ENCODE assay signal across 31 cellular contexts in genomic region chr1:74314438-74314837, GRCh38.
"Had no signal": no experiment of that assay in that cellular context is flagged by ENCODE, and none has a peak within 500 bp of the region (broad histone marks: within the 10 kb centered on the region; RNA-seq: fewer than 3 reads in every experiment).

No MANE protein-coding gene starts in this region.

- H3K36me3 Mint-ChIP-seq: naive thymus-derived CD8-positive, alpha-beta T cell; stimulated activated naive B cell treated with anti-CD40 and anti-IgM and Interleukin-4, amounts not matched to agents 10 μg/mL and 1 μg/mL and 100 μg/mL, for 72 hours had no signal

- H3K4me1 Mint-ChIP-seq: immature natural killer cell; naive thymus-derived CD8-positive, alpha-beta T cell; nephron; stimulated activated naive B cell treated with anti-CD40 and anti-IgM and Interleukin-4, amounts not matched to agents 10 μg/mL and 1 μg/mL and 100 μg/mL, for 72 hours had no signal

- H3K9me3 ChIP-seq: left lung, lower lobe of right lung, pancreas, prostate gland, stomach, testis, thyroid gland, transverse colon, upper lobe of left lung, vagina had no signal

- H3K27me3 ChIP-seq: left lung, pancreas, stomach, testis, thyroid gland, transverse colon, upper lobe of left lung, vagina had no signal

- H3K4me3 Mint-ChIP-seq: immature natural killer cell; naive thymus-derived CD8-positive, alpha-beta T cell; nephron; neural crest cell; stimulated activated naive B cell treated with anti-CD40 and anti-IgM and Interleukin-4, amounts not matched to agents 10 μg/mL and 1 μg/mL and 100 μg/mL, for 72 hours had no signal

- H3K27ac ChIP-seq: left lung, lower lobe of right lung, pancreas, prostate gland, skin epidermis, stomach, testis, thyroid gland, transverse colon, upper lobe of left lung, vagina had no signal

- DNase-seq: immature natural killer cell; kidney; left colon; left lung; lower lobe of right lung; mammary epithelial cell; mesenchymal stem cell; naive thymus-derived CD8-positive, alpha-beta T cell; nucleus accumbens; pancreas; posterior cingulate gyrus; retina; right cardiac atrium; stimulated activated CD4-positive, alpha-beta T cell treated with anti-CD3 and anti-CD28 coated beads, Interleukin-12 subunit alpha, Interleukin-12 subunit beta, amount 100 ng/mL, for 4 hours; stimulated activated CD4-positive, alpha-beta T cell treated with anti-CD3 and anti-CD28 coated beads, Interleukin-15, amount 100 ng/mL, for 24 hours; stimulated activated CD4-positive, alpha-beta T cell treated with anti-CD3 and anti-CD28 coated beads, Interleukin-2, amount 100 ng/mL, for 24 hours; stimulated activated CD4-positive, alpha-beta T cell treated with anti-CD3 and anti-CD28 coated beads, Interleukin-4, amount 100 ng/mL, for 1 hour; stimulated activated naive B cell treated with anti-CD40 and anti-IgM and Interleukin-4, amounts not matched to agents 10 μg/mL and 1 μg/mL and 100 μg/mL, for 72 hours; stimulated activated naive CD8-positive, alpha-beta T cell treated with anti-CD3 and anti-CD28 coated beads, Interleukin-15, Interleukin-2, amounts not matched to agents 100 U/mL and 50 U/mL, for 24 hours; stomach; testis; thyroid gland; transverse colon; upper lobe of left lung had no signal

- ATAC-seq: left colon; left lung; lower lobe of right lung; naive thymus-derived CD8-positive, alpha-beta T cell; pancreas; right cardiac atrium; sciatic nerve; stimulated activated naive B cell treated with anti-CD40 and anti-IgM and Interleukin-4, amounts not matched to agents 10 μg/mL and 1 μg/mL and 100 μg/mL, for 72 hours; stimulated activated naive CD8-positive, alpha-beta T cell treated with anti-CD3 and anti-CD28 coated beads, Interleukin-15, Interleukin-2, amounts not matched to agents 100 U/mL and 50 U/mL, for 24 hours had no signal

- H3K36me3 ChIP-seq: left lung, lower lobe of right lung, pancreas, prostate gland, stomach, thyroid gland, transverse colon, upper lobe of left lung, vagina had no signal

- H3K4me1 ChIP-seq: left lung, lower lobe of right lung, pancreas, prostate gland, stomach, testis, thyroid gland, transverse colon, upper lobe of left lung, vagina had no signal

- H3K4me3 ChIP-seq: left lung, lower lobe of right lung, pancreas, prostate gland, skin epidermis, stomach, testis, thyroid gland, transverse colon, upper lobe of left lung, vagina had no signal

- FAIRE-seq: islet of Langerhans, kidney, pancreas had no signal

- H3K27ac Mint-ChIP-seq: immature natural killer cell; naive thymus-derived CD8-positive, alpha-beta T cell; nephron; stimulated activated naive B cell treated with anti-CD40 and anti-IgM and Interleukin-4, amounts not matched to agents 10 μg/mL and 1 μg/mL and 100 μg/mL, for 72 hours had no signal

- H3K27me3 Mint-ChIP-seq: naive thymus-derived CD8-positive, alpha-beta T cell; stimulated activated naive B cell treated with anti-CD40 and anti-IgM and Interleukin-4, amounts not matched to agents 10 μg/mL and 1 μg/mL and 100 μg/mL, for 72 hours had no signal
